In genomic region chr11:2400761-2401435, GRCh38 we compare ENCODE assay signal across 9 cellular contexts. TPM values are rescaled to one million over a fixed set of nuclear protein-coding genes. Genes with fewer than 3 reads are reported as not detected.
DNase-seq lines count a peak whose midpoint lies in the region; ATAC-seq and TF ChIP-seq lines count a peak whose summit lies in the region.
"Had no signal": no experiment of that assay in that cellular context is flagged by ENCODE, and none has a peak within 500 bp of the region (broad histone marks: within the 10 kb centered on the region; RNA-seq: fewer than 3 reads in every experiment).

No MANE protein-coding gene starts in this region.

- peaks cover 0 to 57% of the 10 kb centered on the region in 2 donors for H3K36me3 ChIP-seq in gastroesophageal sphincter

- no peak for DNase-seq in activated CD8-positive, alpha-beta memory T cell treated with anti-CD3 and anti-CD28 coated beads, Interleukin-2, amount 10 ng/mL, durations not matched to agents 7 days and 5 days
- DNase-seq in activated CD8-positive, alpha-beta memory T cell treated with anti-CD3 and anti-CD28 coated beads, Interleukin-2, amount 50 U/mL, for 48 hours = no peak
- DNase-seq in T-helper 17 cell = no peak
- DNase-seq in skeletal muscle cell (ENCODE audit: low read depth) = no peak
- no peak for DNase-seq in ACHN
- no peak for DNase-seq in NCI-H82 treated with DMSO at 0.1 percent for 48 hours (lab: John Stamatoyannopoulos, UW; ENCODE audit: unreplicated experiment)
- DNase-seq in islet precursor cell = no peak

- no peak for TF ChIP-seq CTCF in gastroesophageal sphincter (IDR thresholded peaks at IDR 0.05)

- no peak for ATAC-seq in activated CD8-positive, alpha-beta memory T cell treated with anti-CD3 and anti-CD28 coated beads, Interleukin-2, amount 10 ng/mL, durations not matched to agents 7 days and 5 days
- ATAC-seq in T-helper 17 cell = no peak
- ATAC-seq in gastroesophageal sphincter = peak; percentile 2

- H3K27ac ChIP-seq in gastroesophageal sphincter = peak overlapping the region; percentile 82 to 98 (median 94)

- peaks cover 16% of the 10 kb centered on the region for H3K4me1 Mint-ChIP-seq in activated CD8-positive, alpha-beta memory T cell treated with anti-CD3 and anti-CD28 coated beads, Interleukin-2, amount 10 ng/mL, durations not matched to agents 7 days and 5 days
- peaks cover 13% of the 10 kb centered on the region for H3K4me1 Mint-ChIP-seq in T-helper 17 cell

- peak overlapping the region; percentile 79 for H3K4me3 Mint-ChIP-seq in activated CD8-positive, alpha-beta memory T cell treated with anti-CD3 and anti-CD28 coated beads, Interleukin-2, amount 10 ng/mL, durations not matched to agents 7 days and 5 days
- H3K4me3 Mint-ChIP-seq in T-helper 17 cell = peak overlapping the region; percentile 92

- H3K9me3 ChIP-seq in T-helper 17 cell (ENCODE audit: control insufficient read depth, low read length, poor library complexity, severe bottlenecking) (no peaks in the 10 kb centered on the region), gastroesophageal sphincter (no peaks in the 10 kb centered on the region)

- H3K9me3 Mint-ChIP-seq in activated CD8-positive, alpha-beta memory T cell treated with anti-CD3 and anti-CD28 coated beads, Interleukin-2, amount 10 ng/mL, durations not matched to agents 7 days and 5 days (ENCODE audit: low read depth) = no peaks in the 10 kb centered on the region

- no peaks in the 10 kb centered on the region for H3K27me3 ChIP-seq in gastroesophageal sphincter

- in situ Hi-C loops in ACHN (cut with HindIII; ENCODE audit: low pct_ligation_motif_present, low pct_unique_long_range_greater_than_20kb, low sequenced_read_pairs) = no loop called here

- peak; percentile 44 to 47 for TF ChIP-seq POLR2A in gastroesophageal sphincter (IDR thresholded peaks at IDR 0.05)

- H3K27me3 Mint-ChIP-seq in activated CD8-positive, alpha-beta memory T cell treated with anti-CD3 and anti-CD28 coated beads, Interleukin-2, amount 10 ng/mL, durations not matched to agents 7 days and 5 days = no peaks in the 10 kb centered on the region
- H3K27me3 Mint-ChIP-seq in T-helper 17 cell = no peaks in the 10 kb centered on the region

- H3K27ac Mint-ChIP-seq in activated CD8-positive, alpha-beta memory T cell treated with anti-CD3 and anti-CD28 coated beads, Interleukin-2, amount 10 ng/mL, durations not matched to agents 7 days and 5 days = peak overlapping the region; percentile 87
- H3K27ac Mint-ChIP-seq in T-helper 17 cell = peak overlapping the region; percentile 93

- WGBS in gastroesophageal sphincter (ENCODE audit: low coverage in 1 of 2), 2 donors = 0% methylated on average over 8 of the region's 55 CpGs; no CpG with 5 or more reads in 1 of the 2 donors

- no peak for TF ChIP-seq EP300 in gastroesophageal sphincter (IDR thresholded peaks at IDR 0.05)

- peaks cover 0 to 34% (median 24%) of the 10 kb centered on the region in 3 donors for H3K4me1 ChIP-seq in gastroesophageal sphincter

- CTCF ChIA-PET in activated CD8-positive, alpha-beta memory T cell treated with anti-CD3 and anti-CD28 coated beads, Interleukin-2, amount 10 ng/mL, durations not matched to agents 7 days and 5 days (lab: Charles Lee) = interaction anchor here (0.7 to 8.9 kb wide), 13 partner anchors 8 to 491 kb away, joined by 3 to 109 read pairs (median 5); partner anchors contain the start of genes C11orf21, CD81 and TSPAN32

- peak overlapping the region; percentile 86 to 92 for H3K4me3 ChIP-seq in gastroesophageal sphincter
- peak overlapping the region; percentile 99 for H3K4me3 ChIP-seq in skeletal muscle cell (ENCODE audit: low read depth, low read length)

- H3K36me3 Mint-ChIP-seq in activated CD8-positive, alpha-beta memory T cell treated with anti-CD3 and anti-CD28 coated beads, Interleukin-2, amount 10 ng/mL, durations not matched to agents 7 days and 5 days = peaks cover 5% of the 10 kb centered on the region
- peaks cover 7% of the 10 kb centered on the region for H3K36me3 Mint-ChIP-seq in T-helper 17 cell (ENCODE audit: low read depth)

RNA-seq across cellular contexts. Expression of gene TSSC4, which starts 0.3 kb away (rescaled TPM):
- 10 to 100 TPM; 48.4 to 52.1 TPM for total RNA-seq in activated CD8-positive, alpha-beta memory T cell treated with anti-CD3 and anti-CD28 coated beads, Interleukin-2, amount 10 ng/mL, durations not matched to agents 7 days and 5 days
- total RNA-seq in T-helper 17 cell = 10 to 100 TPM; 47.9 to 60.3 TPM
- 10 to 100 TPM; 54.8 to 70.2 (median 66.3) TPM for total RNA-seq in gastroesophageal sphincter

RNA-seq across cellular contexts. Expression of gene CD81, which starts 23.8 kb away (rescaled TPM):
- 100 to 1,000 TPM; 162 to 192 TPM for total RNA-seq in activated CD8-positive, alpha-beta memory T cell treated with anti-CD3 and anti-CD28 coated beads, Interleukin-2, amount 10 ng/mL, durations not matched to agents 7 days and 5 days
- total RNA-seq in T-helper 17 cell (100 to 1,000 TPM; 153 to 194 TPM), gastroesophageal sphincter (100 to 1,000 TPM; 327 to 576 (median 541) TPM)

RNA-seq across cellular contexts. Expression of gene TRPM5, which starts 43.4 kb away (rescaled TPM):
- total RNA-seq in activated CD8-positive, alpha-beta memory T cell treated with anti-CD3 and anti-CD28 coated beads, Interleukin-2, amount 10 ng/mL, durations not matched to agents 7 days and 5 days = not detected
- total RNA-seq in T-helper 17 cell (under 1 TPM; 0.07 to 0.08 TPM), gastroesophageal sphincter (not detected)
- total RNA-seq: glomerular endothelial cell had no signal

RNA-seq across cellular contexts. Expression of gene KCNQ1, which starts 43.9 kb away (rescaled TPM):
- total RNA-seq in activated CD8-positive, alpha-beta memory T cell treated with anti-CD3 and anti-CD28 coated beads, Interleukin-2, amount 10 ng/mL, durations not matched to agents 7 days and 5 days = 1 to 10 TPM; 4.3 to 9.2 TPM
- total RNA-seq in T-helper 17 cell (10 to 100 TPM; 18.6 to 25.5 TPM), gastroesophageal sphincter (10 to 100 TPM in 1 of 4 donors, 1 to 10 TPM in 3; 2.6 to 12.7 (median 4.9) TPM)
